14 cellular contexts compared by ENCODE assay signal in the genomic region with DNA sequence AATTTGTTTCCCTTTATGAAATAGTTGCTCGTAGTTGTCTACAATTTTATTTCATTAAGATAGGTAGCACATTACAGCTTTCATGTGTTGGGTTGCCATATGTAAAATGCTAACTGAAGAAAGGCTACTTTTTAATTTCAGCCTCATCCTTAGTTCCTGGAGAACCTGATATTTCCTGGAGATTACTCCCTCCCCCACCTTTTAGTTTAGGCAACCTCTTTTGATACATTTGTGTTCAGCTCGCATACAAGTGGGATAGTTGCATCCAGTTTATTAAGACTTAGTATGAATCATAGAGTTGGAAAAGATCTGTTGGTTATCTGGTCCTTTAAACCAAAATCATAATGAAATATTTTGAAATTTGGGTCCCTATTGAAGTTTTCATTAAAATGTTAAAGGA. TPM values are rescaled to one million over a fixed set of nuclear protein-coding genes. Genes with fewer than 3 reads are reported as not detected.
DNase-seq lines count a peak whose midpoint lies in the region; ATAC-seq, FAIRE-seq and TF ChIP-seq lines count a peak whose summit lies in the region.
"Had no signal": no experiment of that assay in that cellular context is flagged by ENCODE, and none has a peak within 500 bp of the region (broad histone marks: within the 10 kb centered on the region; RNA-seq: fewer than 3 reads in every experiment).

No MANE protein-coding gene starts in this region.

- H3K27me3 ChIP-seq in IMR-90 (ENCODE audit: control insufficient read depth, insufficient read depth, low read length) (no peaks in the 10 kb centered on the region), K562 (ENCODE audit: control insufficient read depth in 2 of 2, insufficient read depth in 2 of 2, low read length in 2 of 2) (no peaks in the 10 kb centered on the region), muscle layer of duodenum (ENCODE audit: low read depth, low read length) (no peaks in the 10 kb centered on the region)
- H3K27me3 ChIP-seq: pancreas, upper lobe of right lung had no signal

- no peak for ATAC-seq in A549
- no peak for ATAC-seq in IMR-90 (ENCODE audit: low read depth)
- no peak for ATAC-seq in K562
- ATAC-seq: upper lobe of right lung had no signal

- H3K4me1 ChIP-seq in A549 (peaks cover 73% of the 10 kb centered on the region), IMR-90 (ENCODE audit: control insufficient read depth, insufficient read depth, low read length) (peaks cover 9% of the 10 kb centered on the region), K562 (replicated peaks in 1 of 2; ENCODE audit: control insufficient read depth in 2 of 2, insufficient read depth in 2 of 2, low read length in 2 of 2) (peaks cover 3 to 39% of the 10 kb centered on the region in 2 experiments; a peak in 4 of 5 replicates), muscle layer of duodenum (ENCODE audit: control insufficient read depth in 1 of 2, insufficient read depth in 2 of 2, low read length in 2 of 2) (peaks cover 36 to 86% of the 10 kb centered on the region in 2 donors)

- dilution Hi-C loops in IMR-90 (cut with HindIII; ENCODE audit: low sequenced_read_pairs, unreplicated experiment): no loop called here

- H3K18ac ChIP-seq in IMR-90 (ENCODE audit: low read depth, low read length): no peak overlapping the region

- H3K4ac ChIP-seq in IMR-90 (ENCODE audit: low read depth, low read length): no peak overlapping the region

- no peak overlapping the region for H3K9ac ChIP-seq in IMR-90 (ENCODE audit: low read depth, low read length)
- H3K9ac ChIP-seq in K562 (ENCODE audit: insufficient read depth in 1 of 2, low read depth in 2 of 2, low read length in 2 of 2): peak overlapping the region in 1 of 2 experiments; percentile 97; a peak in 2 of 4 replicates

- H3K56ac ChIP-seq in IMR-90 (ENCODE audit: extremely low read depth, insufficient read depth, low read length): no peak overlapping the region

- H3K14ac ChIP-seq in IMR-90 (replicated peaks; ENCODE audit: low read depth, low read length): no peak overlapping the region

- in situ Hi-C loops in IMR-90 (cut with MboI; ENCODE audit: low sequenced_read_pairs) (no loop called here), K562 (cut with MboI) (no loop called here), GM13977 (cut with MboI; ENCODE audit: low pct_unique_long_range_greater_than_20kb, low sequenced_read_pairs, unreplicated experiment) (no loop called here), GM13976 (cut with MboI; ENCODE audit: low sequenced_read_pairs, unreplicated experiment) (no loop called here)

- H3K4me3 ChIP-seq in A549 (0 out of 3 replicates have a peak overlapping the region, but pooled peaks have one; percentile 84), IMR-90 (ENCODE audit: insufficient read depth, low read depth, low read length) (no peak overlapping the region), K562 (peak overlapping the region; percentile 19), muscle layer of duodenum (ENCODE audit: low read depth in 1 of 2, low read length in 2 of 2) (no peak overlapping the region)
- H3K4me3 ChIP-seq: pancreas, upper lobe of right lung had no signal

- H2AK9ac ChIP-seq in IMR-90 (replicated peaks; ENCODE audit: low read depth, low read length, poor library complexity): no peak overlapping the region

- TF ChIP-seq POLR2A in A549 (IDR thresholded peaks at IDR 0.05; ENCODE audit: low read length) (no peak), IMR-90 (IDR thresholded peaks at IDR 0.05; ENCODE audit: low read depth, low read length) (no peak), K562 (conservative IDR thresholded peaks at IDR 0.05) (no peak)

- no peak for TF ChIP-seq RAD21 in A549 (conservative IDR thresholded peaks at IDR 0.05 in 1 of 2, IDR thresholded peaks at IDR 0.05 in 1 of 2)
- no peak for TF ChIP-seq RAD21 in IMR-90 (IDR thresholded peaks at IDR 0.05; ENCODE audit: low read length)
- no peak for TF ChIP-seq RAD21 in K562 (CRISPR knock-in tag; conservative IDR thresholded peaks at IDR 0.05 in 1 of 2, IDR thresholded peaks at IDR 0.05 in 1 of 2)

- BruUV-seq in IMR-90 (replicated peaks; lab: Mats Ljungman, UMichigan) (no TSS peak), K562 (replicated peaks; lab: Mats Ljungman, UMichigan) (no TSS peak)

- POLR2A ChIA-PET in A549 (lab: Yijun Ruan, JAX) (no interaction called here), IMR-90 (lab: Charles Lee; ENCODE audit: unreplicated experiment) (interaction anchor here (0.6 kb wide), 1 partner anchor 31 kb away, joined by 4 read pairs; no protein-coding TSS in a partner anchor), K562 (lab: Yijun Ruan, JAX) (interaction anchor here (0.7 to 3.5 kb wide), 8 partner anchors 8 to 40 kb away, joined by 3 to 33 read pairs (median 4); partner anchors contain the start of gene THUMPD3)

- peak overlapping the region; percentile 2 to 65; a peak in 5 of 6 replicates for H3K27ac ChIP-seq in A549
- H3K27ac ChIP-seq in IMR-90 (ENCODE audit: insufficient read depth, low read length): no peak overlapping the region
- peak overlapping the region; percentile 63; the same call in 2 of the 3 replicates for H3K27ac ChIP-seq in K562 (ENCODE audit: extremely low read depth, low read depth, low read length)
- H3K27ac ChIP-seq in muscle layer of duodenum (ENCODE audit: low read length): peak overlapping the region; percentile 27
- H3K27ac ChIP-seq: upper lobe of right lung had no signal

- H2AK5ac ChIP-seq in IMR-90 (ENCODE audit: low read depth, low read length): no peak overlapping the region

- H4K20me1 ChIP-seq in IMR-90 (ENCODE audit: insufficient read depth, low read length): peaks cover 100% of the 10 kb centered on the region
- peaks cover 55% of the 10 kb centered on the region for H4K20me1 ChIP-seq in K562 (replicated peaks; ENCODE audit: control insufficient read depth, insufficient read depth, low read length)

- WGBS in A549 (ENCODE audit: missing lambda C conversion rate): 25% methylated on average over 2 of the region's 2 CpGs
- WGBS in IMR-90 (ENCODE audit: extremely low coverage in 2 of 2, insufficient read length in 1 of 2), 2 experiments: no CpG with 5 or more reads among the region's 2 CpGs
- 8% methylated on average over 2 of the region's 2 CpGs for WGBS in K562 (ENCODE audit: insufficient coverage, low coverage, missing lambda C conversion rate)

- H3K9me1 ChIP-seq in IMR-90 (ENCODE audit: insufficient read depth, low read length) (peaks cover 8% of the 10 kb centered on the region; the same call in 1 of the 2 replicates), K562 (ENCODE audit: control insufficient read depth, insufficient read depth, low read length) (no peaks in the 10 kb centered on the region)

- no peak overlapping the region for H2BK5ac ChIP-seq in IMR-90 (ENCODE audit: low read depth, low read length, poor library complexity, severe bottlenecking)

- no peak for TF ChIP-seq EP300 in A549 (IDR thresholded peaks at IDR 0.05)
- no peak for TF ChIP-seq EP300 in K562 (IDR thresholded peaks at IDR 0.05; ENCODE audit: low read length)

- no peak overlapping the region for H2BK120ac ChIP-seq in IMR-90 (ENCODE audit: low read depth, low read length)

- H3K9me3 ChIP-seq in A549 (no peaks in the 10 kb centered on the region), IMR-90 (ENCODE audit: control insufficient read depth, insufficient read depth, low read length) (no peaks in the 10 kb centered on the region), K562 (replicated peaks; ENCODE audit: control insufficient read depth, insufficient read depth, low read depth, low read length) (no peaks in the 10 kb centered on the region), muscle layer of duodenum (ENCODE audit: control insufficient read depth in 1 of 2, low read length in 2 of 2) (no peaks in the 10 kb centered on the region)
- H3K9me3 ChIP-seq: pancreas, upper lobe of right lung had no signal

- no peak overlapping the region for H2BK20ac ChIP-seq in IMR-90 (ENCODE audit: low read depth, low read length)

- H2AFZ ChIP-seq in IMR-90 (replicated peaks; ENCODE audit: low read length, poor library complexity): no peak overlapping the region
- H2AFZ ChIP-seq in K562 (ENCODE audit: low read depth, low read length): no peak overlapping the region

- CTCF ChIA-PET in A549 (lab: Yijun Ruan, JAX) (interaction anchor here (1.5 to 3.9 kb wide), 3 partner anchors 18 to 40 kb away, joined by 3 to 22 read pairs (median 5); partner anchors contain the start of gene THUMPD3), IMR-90 (lab: Yijun Ruan, JAX) (interaction anchor here (1.3 kb wide), 1 partner anchor 32 kb away, joined by 4 read pairs; no protein-coding TSS in a partner anchor), K562 (lab: Yijun Ruan, JAX; ENCODE audit: low intra/inter-chr PET ratio) (no interaction called here)

- H4K8ac ChIP-seq in IMR-90 (ENCODE audit: low read depth in 2 of 2, low read length in 2 of 2): no peak overlapping the region

- intact Hi-C loops in IMR-90 (cut with micrococcal nuclease): no loop called here
- intact Hi-C loops in K562 (cut with micrococcal nuclease): no loop called here

- H3K4me2 ChIP-seq in A549 (peak overlapping the region; percentile 94), IMR-90 (ENCODE audit: low read depth, low read length) (peak overlapping the region; percentile 43), K562 (ENCODE audit: insufficient read depth, low read length) (peak overlapping the region; percentile 77)

- peaks cover 0 to 24% of the 10 kb centered on the region in 2 experiments; a peak in 2 of 4 replicates for H3K79me1 ChIP-seq in IMR-90 (ENCODE audit: low read depth in 1 of 2, low read length in 2 of 2)

- H3K36me3 ChIP-seq in IMR-90 (ENCODE audit: control insufficient read depth, insufficient read depth, low read length) (no peaks in the 10 kb centered on the region), K562 (ENCODE audit: control insufficient read depth, insufficient read depth, low read length) (peaks cover 11% of the 10 kb centered on the region; the same call in 2 of the 3 replicates), muscle layer of duodenum (ENCODE audit: control insufficient read depth in 1 of 2, insufficient read depth in 2 of 2, low read length in 2 of 2) (peaks cover 0 to 2% of the 10 kb centered on the region in 2 donors)
- H3K36me3 ChIP-seq: pancreas, upper lobe of right lung had no signal

- H4K5ac ChIP-seq in IMR-90 (ENCODE audit: low read depth, low read length): no peak overlapping the region

- DNase-seq in A549 (ENCODE audit: low read depth in 1 of 2, low spot score in 1 of 2): no peak
- DNase-seq in IMR-90: no peak
- DNase-seq in K562 (ENCODE audit: extremely low read depth in 1 of 4, low spot score in 3 of 4): peak in 1 of 4 experiments; percentile 33
- DNase-seq in GM13977 (ENCODE audit: low spot score): no peak
- DNase-seq in DMS 273 (lab: John Stamatoyannopoulos, UW; ENCODE audit: unreplicated experiment): no peak
- DNase-seq in GM13976 (ENCODE audit: low spot score): no peak
- no peak for DNase-seq in superior temporal gyrus (ENCODE audit: extremely low spot score)
- DNase-seq: activated naive CD4-positive, alpha-beta T cell; central memory CD4-positive, alpha-beta T cell; NCI-H1436 treated with DMSO at 0.1 percent for 48 hours; NCI-H748 treated with DMSO at 0.1 percent for 48 hours; upper lobe of right lung had no signal

- H3K79me2 ChIP-seq in K562 (ENCODE audit: control insufficient read depth, insufficient read depth, low read length): peaks cover 100% of the 10 kb centered on the region

- no peak for FAIRE-seq in A549 (lab: Jason Lieb, UNC)
- FAIRE-seq in K562 (lab: Jason Lieb, UNC): no peak
- FAIRE-seq: pancreas had no signal

- H3K23ac ChIP-seq in IMR-90 (ENCODE audit: low read depth, low read length): no peak overlapping the region

- no peak overlapping the region for H2BK15ac ChIP-seq in IMR-90 (ENCODE audit: low read depth, low read length)

- H4K91ac ChIP-seq in IMR-90 (ENCODE audit: insufficient read depth, low read depth, low read length): no peak overlapping the region

- TF ChIP-seq CTCF in A549 (IDR thresholded peaks at IDR 0.05) (no peak), IMR-90 (conservative IDR thresholded peaks at IDR 0.05; ENCODE audit: low read depth, low read length) (no peak), K562 (IDR thresholded peaks at IDR 0.05 in 2 of 3, conservative IDR thresholded peaks at IDR 0.05 in 1 of 3; ENCODE audit: insufficient read depth in 2 of 3, low read depth in 1 of 3, low read length in 3 of 3) (no peak), GM13977 (IDR thresholded peaks at IDR 0.05; ENCODE audit: extremely low read depth, insufficient read depth, missing control alignments) (no peak), GM13976 (IDR thresholded peaks at IDR 0.05; ENCODE audit: borderline replicate concordance, control extremely low read depth, extremely low read depth, insufficient read depth, missing control alignments) (no peak)

RNA-seq across cellular contexts. Expression of gene SETD5, which starts 6.0 kb away (rescaled TPM):
- 92.3 and 116 TPM in 2 replicates for polyA plus RNA-seq in A549 (2011; rRNA removed)
- 27.4 and 36.6 TPM in 2 replicates for polyA plus RNA-seq in A549 (2012; cell fraction: cytosol; rRNA removed)
- polyA plus RNA-seq in A549 (2012; cell fraction: nucleus; rRNA removed): 70.5 and 82.3 TPM in 2 replicates
- polyA plus RNA-seq in A549 (2017; fragmentation: RNase III; extraction: RNeasy Plus Mini Kit Qiagen cat#74134 plus additional on column Dnase treatment): 41.7 to 46.1 TPM (median 44.2 TPM) in 3 replicates
- 151 and 153 TPM in 2 replicates for polyA minus RNA-seq in A549 (2011; rRNA and poly(A)+ RNA removed)
- total RNA-seq in IMR-90 (2012; rRNA removed): 50.0 and 62.9 TPM in 2 replicates
- 42.7 and 45.1 TPM in 2 replicates for polyA plus RNA-seq in IMR-90 (2012; rRNA removed)
- polyA plus RNA-seq in IMR-90 (2012; cell fraction: cytosol; rRNA removed): 14.4 and 24.9 TPM in 2 replicates
- polyA plus RNA-seq in IMR-90 (2012; cell fraction: nucleus; rRNA removed; ENCODE audit: low replicate concordance): 87.1 and 210 TPM in 2 replicates
- total RNA-seq in K562 (2011; cell fraction: chromatin; rRNA removed; ENCODE audit: low replicate concordance): 501 and 1,010 TPM in 2 replicates
- 231 and 322 TPM in 2 replicates for total RNA-seq in K562 (2011; cell fraction: nucleolus; rRNA removed)
- total RNA-seq in K562 (2011; cell fraction: nucleoplasm; rRNA removed): 405 and 463 TPM in 2 replicates
- 60.9 and 61.4 TPM in 2 replicates for total RNA-seq in K562 (2014; rRNA removed)
- 87.2 and 97.1 TPM in 2 replicates for total RNA-seq in K562 (2014; rRNA removed; fragmentation: Illumina TruSeq; extraction: Trizol)
- 80.3 and 92.2 TPM in 2 replicates for total RNA-seq in K562 (2015; rRNA removed; fragmentation: Illumina TruSeq; extraction: Trizol)
- total RNA-seq in K562 (2021): 118 and 135 TPM in 2 replicates
- 106 and 130 TPM in 2 replicates for polyA plus RNA-seq in K562 (2011; rRNA removed)
- polyA plus RNA-seq in K562 (2011; cell fraction: cytosol; rRNA removed): 46.5 and 86.7 TPM in 2 replicates
- 413 and 458 TPM in 2 replicates for polyA plus RNA-seq in K562 (2011; cell fraction: nucleus; rRNA removed)
- polyA plus RNA-seq in K562 (2012): 98.7 and 112 TPM in 2 replicates
- 108 and 128 TPM in 2 replicates for polyA plus RNA-seq in K562 (2014; fragmentation: Illumina TruSeq; extraction: Trizol)
- polyA plus RNA-seq in K562 (2014; fragmentation: Nextera tagmentation; extraction: Ambion mirVana): 10 to 100 TPM; 20.8 to 38.8 TPM
- 65.4 and 69.1 TPM in 2 replicates for polyA plus RNA-seq in K562 (2014; rRNA removed)
- polyA minus RNA-seq in K562 (2011; rRNA and poly(A)+ RNA removed): 199 and 230 TPM in 2 replicates
- 98.0 and 118 TPM in 2 replicates for polyA minus RNA-seq in K562 (2011; cell fraction: cytosol; rRNA and poly(A)+ RNA removed)
- polyA minus RNA-seq in K562 (2011; cell fraction: nucleus; rRNA and poly(A)+ RNA removed): 188 and 330 TPM in 2 replicates

RNA-seq across cellular contexts. Expression of gene THUMPD3, which starts 40.6 kb away (rescaled TPM):
- polyA plus RNA-seq in A549 (2011; rRNA removed) (86.0 and 93.2 TPM in 2 replicates), A549 (2017; fragmentation: RNase III; extraction: RNeasy Plus Mini Kit Qiagen cat#74134 plus additional on column Dnase treatment) (53.9 to 64.4 TPM (median 60.7 TPM) in 3 replicates), IMR-90 (2012; rRNA removed) (22.3 and 28.2 TPM in 2 replicates), K562 (2011; rRNA removed) (115 and 132 TPM in 2 replicates), K562 (2014; fragmentation: Illumina TruSeq; extraction: Trizol) (102 and 118 TPM in 2 replicates), K562 (2014; fragmentation: Nextera tagmentation; extraction: Ambion mirVana) (10 to 100 TPM; 58.3 to 78.1 TPM), K562 (2014; rRNA removed) (83.9 and 99.5 TPM in 2 replicates)
- 30.2 and 32.0 TPM in 2 replicates for polyA plus RNA-seq in A549 (2012; cell fraction: cytosol; rRNA removed)
- 15.7 and 22.5 TPM in 2 replicates for polyA plus RNA-seq in A549 (2012; cell fraction: nucleus; rRNA removed)
- 50.7 and 51.4 TPM in 2 replicates for polyA minus RNA-seq in A549 (2011; rRNA and poly(A)+ RNA removed)
- total RNA-seq in IMR-90 (2012; rRNA removed) (43.9 and 60.5 TPM in 2 replicates), K562 (2014; rRNA removed) (74.6 and 75.5 TPM in 2 replicates), K562 (2014; rRNA removed; fragmentation: Illumina TruSeq; extraction: Trizol) (125 and 131 TPM in 2 replicates), K562 (2015; rRNA removed; fragmentation: Illumina TruSeq; extraction: Trizol) (111 and 113 TPM in 2 replicates), K562 (2021) (106 and 114 TPM in 2 replicates)
- polyA plus RNA-seq in IMR-90 (2012; cell fraction: cytosol; rRNA removed): 5.8 and 6.1 TPM in 2 replicates
- polyA plus RNA-seq in IMR-90 (2012; cell fraction: nucleus; rRNA removed; ENCODE audit: low replicate concordance): 7.8 and 17.3 TPM in 2 replicates
- total RNA-seq in K562 (2011; cell fraction: chromatin; rRNA removed; ENCODE audit: low replicate concordance): 65.1 and 119 TPM in 2 replicates
- 39.5 and 43.0 TPM in 2 replicates for total RNA-seq in K562 (2011; cell fraction: nucleolus; rRNA removed)
- 58.4 and 80.8 TPM in 2 replicates for total RNA-seq in K562 (2011; cell fraction: nucleoplasm; rRNA removed)
- polyA plus RNA-seq in K562 (2011; cell fraction: cytosol; rRNA removed): 37.6 and 59.9 TPM in 2 replicates
- 49.9 and 51.8 TPM in 2 replicates for polyA plus RNA-seq in K562 (2011; cell fraction: nucleus; rRNA removed)
- polyA plus RNA-seq in K562 (2012): 85.6 and 109 TPM in 2 replicates
- polyA minus RNA-seq in K562 (2011; rRNA and poly(A)+ RNA removed): 305 and 319 TPM in 2 replicates
- polyA minus RNA-seq in K562 (2011; cell fraction: cytosol; rRNA and poly(A)+ RNA removed): 40.5 and 64.5 TPM in 2 replicates
- polyA minus RNA-seq in K562 (2011; cell fraction: nucleus; rRNA and poly(A)+ RNA removed): 30.8 and 37.4 TPM in 2 replicates

Comparison
In these comparisons a context has a peak if more than half of its experiments do, and no peak if none do; other contexts are left out.
1. H3K4me2 ChIP-seq: peak in every context shown above with its lines; median percentile 94 in A549; 77 in K562; 43 in IMR-90.
2. H3K4me3 ChIP-seq: peak in A549 (single experiment) and K562 (single experiment); none in IMR-90 (single experiment) and muscle layer of duodenum (0 of 2).